Comparison of ENCODE assay signal across 19 cellular contexts in genomic region chr5:8865686-8866374, GRCh38.
"Had no signal": no experiment of that assay in that cellular context is flagged by ENCODE, and none has a peak within 500 bp of the region (broad histone marks: within the 10 kb centered on the region; RNA-seq: fewer than 3 reads in every experiment).

No MANE protein-coding gene starts in this region.

- H3K27ac Mint-ChIP-seq: activated B cell treated with CpG ODN at 0.5 μM for 24 hours; activated CD4-positive, alpha-beta memory T cell treated with anti-CD3 and anti-CD28 coated beads for 36 hours; activated CD8-positive, alpha-beta memory T cell treated with anti-CD3 and anti-CD28 coated beads, Interleukin-2, amount 10 ng/mL, durations not matched to agents 7 days and 5 days; activated naive CD4-positive, alpha-beta T cell treated with anti-CD3 and anti-CD28 coated beads for 36 hours; memory B cell; stimulated activated effector memory CD8-positive, alpha-beta T cell treated with anti-CD3 and anti-CD28 coated beads, Interleukin-12 subunit alpha, Interleukin-12 subunit beta, amount 100 ng/mL, for 72 hours; T-cell had no signal

- H3K27me3 ChIP-seq: gastrocnemius medialis, heart left ventricle, ovary, right lobe of liver, thyroid gland had no signal

- H3K27me3 Mint-ChIP-seq: activated B cell treated with CpG ODN at 0.5 μM for 24 hours; activated CD4-positive, alpha-beta memory T cell treated with anti-CD3 and anti-CD28 coated beads for 36 hours; activated CD8-positive, alpha-beta memory T cell treated with anti-CD3 and anti-CD28 coated beads, Interleukin-2, amount 10 ng/mL, durations not matched to agents 7 days and 5 days; memory B cell; T-cell had no signal

- H3K27ac ChIP-seq: gastrocnemius medialis, heart left ventricle, left ventricle myocardium inferior, ovary, right lobe of liver, thyroid gland had no signal

- H3K4me3 ChIP-seq: gastrocnemius medialis, heart left ventricle, left ventricle myocardium inferior, ovary, right lobe of liver, thyroid gland had no signal

- H3K36me3 Mint-ChIP-seq: activated CD4-positive, alpha-beta memory T cell treated with anti-CD3 and anti-CD28 coated beads for 36 hours; activated CD8-positive, alpha-beta memory T cell treated with anti-CD3 and anti-CD28 coated beads, Interleukin-2, amount 10 ng/mL, durations not matched to agents 7 days and 5 days; memory B cell; stimulated activated effector memory CD8-positive, alpha-beta T cell treated with anti-CD3 and anti-CD28 coated beads, Interleukin-12 subunit alpha, Interleukin-12 subunit beta, amount 100 ng/mL, for 72 hours; T-cell had no signal

- H3K4me3 Mint-ChIP-seq: activated B cell treated with CpG ODN at 0.5 μM for 24 hours; activated CD4-positive, alpha-beta memory T cell treated with anti-CD3 and anti-CD28 coated beads for 36 hours; activated CD8-positive, alpha-beta memory T cell treated with anti-CD3 and anti-CD28 coated beads, Interleukin-2, amount 10 ng/mL, durations not matched to agents 7 days and 5 days; activated naive CD4-positive, alpha-beta T cell treated with anti-CD3 and anti-CD28 coated beads for 36 hours; memory B cell; stimulated activated effector memory CD8-positive, alpha-beta T cell treated with anti-CD3 and anti-CD28 coated beads, Interleukin-12 subunit alpha, Interleukin-12 subunit beta, amount 100 ng/mL, for 72 hours; T-cell had no signal

- H3K36me3 ChIP-seq: gastrocnemius medialis, heart left ventricle, left ventricle myocardium inferior, ovary, right lobe of liver, thyroid gland had no signal

- H3K9me3 ChIP-seq: gastrocnemius medialis, heart left ventricle, ovary, right lobe of liver, thyroid gland had no signal

- ATAC-seq: activated CD8-positive, alpha-beta memory T cell treated with anti-CD3 and anti-CD28 coated beads, Interleukin-2, amount 10 ng/mL, durations not matched to agents 7 days and 5 days; esophagus mucosa; gastrocnemius medialis; heart left ventricle; right lobe of liver; stimulated activated effector memory CD8-positive, alpha-beta T cell treated with anti-CD3 and anti-CD28 coated beads, Interleukin-12 subunit alpha, Interleukin-12 subunit beta, amount 100 ng/mL, for 72 hours; T-cell had no signal

- H3K4me1 ChIP-seq: gastrocnemius medialis, heart left ventricle, left ventricle myocardium inferior, right lobe of liver, thyroid gland had no signal

- FAIRE-seq: small intestine had no signal

- H3K9me3 Mint-ChIP-seq: activated B cell treated with CpG ODN at 0.5 μM for 24 hours; activated CD4-positive, alpha-beta memory T cell treated with anti-CD3 and anti-CD28 coated beads for 36 hours; activated naive CD4-positive, alpha-beta T cell treated with anti-CD3 and anti-CD28 coated beads for 36 hours had no signal

- H3K4me1 Mint-ChIP-seq: activated B cell treated with CpG ODN at 0.5 μM for 24 hours; activated CD8-positive, alpha-beta memory T cell treated with anti-CD3 and anti-CD28 coated beads, Interleukin-2, amount 10 ng/mL, durations not matched to agents 7 days and 5 days; memory B cell; stimulated activated effector memory CD8-positive, alpha-beta T cell treated with anti-CD3 and anti-CD28 coated beads, Interleukin-12 subunit alpha, Interleukin-12 subunit beta, amount 100 ng/mL, for 72 hours; T-cell had no signal

- DNase-seq: activated B cell treated with CpG ODN at 0.5 μM for 24 hours; activated CD4-positive, alpha-beta memory T cell treated with anti-CD3 and anti-CD28 coated beads for 36 hours; activated CD4-positive, alpha-beta T cell treated with anti-CD3 and anti-CD28 coated beads for 4 hours; activated CD8-positive, alpha-beta memory T cell treated with anti-CD3 and anti-CD28 coated beads, Interleukin-2, amount 10 ng/mL, durations not matched to agents 7 days and 5 days; activated naive CD4-positive, alpha-beta T cell treated with anti-CD3 and anti-CD28 coated beads for 36 hours; cerebellar nuclear complex; effector CD8-positive, alpha-beta T cell; gastrocnemius medialis; heart left ventricle; left ventricle myocardium inferior; ovary; right lobe of liver; small intestine; stimulated activated CD4-positive, alpha-beta T cell treated with anti-CD3 and anti-CD28 coated beads, Interleukin-4, amount 100 ng/mL, for 24 hours; T-cell; thyroid gland had no signal
